12 cellular contexts compared by ENCODE assay signal in genomic region chr9:135063466-135063865, GRCh38. TPM values are rescaled to one million over a fixed set of nuclear protein-coding genes. Genes with fewer than 3 reads are reported as not detected.
A peak's percentile ranks its signal among the peaks of the same experiment; 100 is the strongest.
DNase-seq lines count a peak whose midpoint lies in the region; ATAC-seq, FAIRE-seq and TF ChIP-seq lines count a peak whose summit lies in the region.
"Not testable (repeated sequence)": the region's sequence is repeated elsewhere in the genome, so short reads cannot be mapped to it uniquely, and the experiment has no call there.
"Had no signal": no experiment of that assay in that cellular context is flagged by ENCODE, and none has a peak within 500 bp of the region (broad histone marks: within the 10 kb centered on the region; RNA-seq: fewer than 3 reads in every experiment).

No MANE protein-coding gene starts in this region.

- not testable (repeated sequence) for H3K27ac ChIP-seq in RWPE2 (ENCODE audit: poor library complexity, severe bottlenecking); endodermal cell (ENCODE audit: low read depth, low read length); kidney (ENCODE audit: low read depth in 2 of 2, low read length in 2 of 2); stomach; aorta (ENCODE audit: low read depth in 1 of 2, low read length in 2 of 2)

- intact Hi-C loops in kidney (cut with DNase I); stomach (cut with DNase I; ENCODE audit: low total_unique reads); aorta (cut with DNase I): not testable (repeated sequence)

- not testable (repeated sequence) for H3K4me3 ChIP-seq in BE2C (ENCODE audit: low read depth, low read length); RWPE2 (ENCODE audit: severe bottlenecking); endodermal cell (ENCODE audit: low read length); kidney (ENCODE audit: low read length in 2 of 2); stomach; aorta (ENCODE audit: low read length in 2 of 2)

- ATAC-seq in RWPE2 (ENCODE audit: low read depth); aorta (ENCODE audit: low FRiP score): not testable (repeated sequence)

- H3K27me3 ChIP-seq in BE2C; aorta (ENCODE audit: control insufficient read depth in 1 of 2, insufficient read depth in 2 of 2, low read length in 1 of 2): not testable (repeated sequence)
- H3K27me3 ChIP-seq in RWPE2 (ENCODE audit: insufficient read depth, poor library complexity, severe bottlenecking) = peaks cover 21% of the 10 kb centered on the region
- H3K27me3 ChIP-seq in endodermal cell (ENCODE audit: control insufficient read depth, insufficient read depth, low read length, poor library complexity, severe bottlenecking) = peaks cover 14% of the 10 kb centered on the region
- H3K27me3 ChIP-seq in stomach = peaks cover 0 to 85% (median 16%) of the 10 kb centered on the region in 3 donors

- not testable (repeated sequence) for H3K36me3 Mint-ChIP-seq in activated T-cell treated with anti-CD3 and anti-CD28 coated beads, Interleukin-2, amount 50 U/mL, for 24 hours (ENCODE audit: low read depth); endodermal cell (ENCODE audit: low read depth); osteocyte (ENCODE audit: unreplicated experiment)

- FAIRE-seq in kidney (lab: Jason Lieb, UNC) = not testable (repeated sequence)

- TF ChIP-seq CTCF in BE2C (IDR thresholded peaks at IDR 0.05; ENCODE audit: low read depth, low read length); RWPE2 (IDR thresholded peaks at IDR 0.05; ENCODE audit: poor library complexity, severe bottlenecking); endodermal cell (conservative IDR thresholded peaks at IDR 0.05); kidney (IDR thresholded peaks at IDR 0.05; ENCODE audit: borderline replicate concordance, extremely low read depth, insufficient read depth); osteocyte (IDR thresholded peaks at IDR 0.05); stomach (IDR thresholded peaks at IDR 0.05): not testable (repeated sequence)

- H3K9me3 Mint-ChIP-seq in activated T-cell treated with anti-CD3 and anti-CD28 coated beads, Interleukin-2, amount 50 U/mL, for 24 hours = peaks cover 17% of the 10 kb centered on the region
- peaks cover 38% of the 10 kb centered on the region for H3K9me3 Mint-ChIP-seq in endodermal cell
- not testable (repeated sequence) for H3K9me3 Mint-ChIP-seq in osteocyte (ENCODE audit: unreplicated experiment)

- not testable (repeated sequence) for H3K4me1 ChIP-seq in BE2C; RWPE2 (ENCODE audit: insufficient read depth, poor library complexity, severe bottlenecking); endodermal cell (ENCODE audit: control insufficient read depth, insufficient read depth, low read length); kidney (ENCODE audit: control insufficient read depth in 1 of 2, insufficient read depth in 1 of 2, low read depth in 1 of 2, low read length in 2 of 2); stomach; aorta (ENCODE audit: control insufficient read depth in 1 of 2, insufficient read depth in 2 of 2, low read length in 2 of 2)

- DNase-seq in BE2C (peak; percentile 1), RWPE2 (ENCODE audit: low spot score) (peak; percentile 11), endodermal cell (peak; percentile 10), kidney (peak; percentile 22), osteocyte (ENCODE audit: extremely low spot score, unreplicated experiment) (peak; percentile 66), stomach (peak; percentile 8), aorta (peak; percentile 4 to 28)
- peak; percentile 2 for DNase-seq in activated T-cell treated with anti-CD3 and anti-CD28 coated beads, Interleukin-2, amount 50 U/mL, for 24 hours

- not testable (repeated sequence) for TF ChIP-seq POLR2A in stomach (IDR thresholded peaks at IDR 0.05)

- H3K36me3 ChIP-seq in BE2C; RWPE2 (ENCODE audit: low read depth); endodermal cell (ENCODE audit: control insufficient read depth, insufficient read depth, low read length); kidney (ENCODE audit: control insufficient read depth in 1 of 2, insufficient read depth in 2 of 2, low read length in 2 of 2); stomach; aorta (ENCODE audit: control insufficient read depth in 1 of 2, insufficient read depth in 2 of 2, low read length in 1 of 2): not testable (repeated sequence)

- not testable (repeated sequence) for H3K9ac ChIP-seq in endodermal cell (ENCODE audit: extremely low read depth, low read length, poor library complexity, severe bottlenecking); kidney (ENCODE audit: low read length in 2 of 2)

- whole genome bisulfite sequencing in endodermal cell (ENCODE audit: insufficient coverage in 1 of 2, insufficient read length in 1 of 2), 2 experiments = 60 to 78% methylated on average over 2 to 4 of the region's 4 CpGs
- 54 to 91% (median 61%) methylated on average over 1 to 4 of the region's 4 CpGs for WGBS in stomach, 5 donors
- 57 to 69% methylated on average over 4 of the region's 4 CpGs for WGBS in aorta, 2 donors

- H3K27me3 Mint-ChIP-seq in activated T-cell treated with anti-CD3 and anti-CD28 coated beads, Interleukin-2, amount 50 U/mL, for 24 hours = peaks cover 36% of the 10 kb centered on the region
- H3K27me3 Mint-ChIP-seq in endodermal cell (ENCODE audit: insufficient read depth) (peaks cover 32% of the 10 kb centered on the region), osteocyte (ENCODE audit: unreplicated experiment) (peaks cover 17% of the 10 kb centered on the region)

- not testable (repeated sequence) for H3K27ac Mint-ChIP-seq in activated T-cell treated with anti-CD3 and anti-CD28 coated beads, Interleukin-2, amount 50 U/mL, for 24 hours; endodermal cell; osteocyte (ENCODE audit: unreplicated experiment)

- not testable (repeated sequence) for H3K4me1 Mint-ChIP-seq in activated T-cell treated with anti-CD3 and anti-CD28 coated beads, Interleukin-2, amount 50 U/mL, for 24 hours (ENCODE audit: low read depth); endodermal cell; osteocyte (ENCODE audit: unreplicated experiment)

- H3K4me3 Mint-ChIP-seq in activated T-cell treated with anti-CD3 and anti-CD28 coated beads, Interleukin-2, amount 50 U/mL, for 24 hours; endodermal cell; osteocyte (ENCODE audit: unreplicated experiment): not testable (repeated sequence)

- H3K9me3 ChIP-seq in BE2C; RWPE2 (ENCODE audit: severe bottlenecking); endodermal cell (ENCODE audit: control insufficient read depth, low read length); kidney (ENCODE audit: control insufficient read depth in 1 of 2, low read length in 2 of 2); aorta (ENCODE audit: control insufficient read depth, low read length): not testable (repeated sequence)
- peaks cover 0 to 19% (median 13%) of the 10 kb centered on the region in 4 donors for H3K9me3 ChIP-seq in stomach

- not testable (repeated sequence) for TF ChIP-seq EP300 in stomach (IDR thresholded peaks at IDR 0.05)

RNA-seq across cellular contexts. Expression of gene OLFM1, which starts 24.0 kb away (rescaled TPM):
- 298 TPM for polyA plus RNA-seq in BE2C (2012; ENCODE audit: insufficient read depth, insufficient read length, low read depth)
- 10 to 100 TPM; 11.0 to 23.2 TPM for total RNA-seq in endodermal cell
- polyA plus RNA-seq in endodermal cell (2013, experiment 1 of 2) = 55.6 TPM
- 51.7 TPM for polyA plus RNA-seq in endodermal cell (2013, experiment 2 of 2)
- 33.7 TPM for total RNA-seq in kidney
- polyA plus RNA-seq in kidney (ENCODE audit: insufficient read depth, low read depth, low replicate concordance) = 2.9 TPM
- total RNA-seq in osteocyte = 0.83 and 1.3 TPM in 2 replicates
- total RNA-seq in stomach = 10 to 100 TPM in 2 of 5 donors, 1 to 10 TPM in 1, under 1 TPM in 1, not detected in 1; 0.29 to 58.3 (median 8.1) TPM
- 10 to 100 TPM in 2 of 3 donors, 1 to 10 TPM in 1; 4.4 to 10.8 (median 10.5) TPM for polyA plus RNA-seq in stomach
- total RNA-seq in aorta = 10 to 100 TPM; 21.0 to 63.0 TPM
- polyA plus RNA-seq in aorta = 1 to 10 TPM; 3.5 to 8.6 TPM
- total RNA-seq: B cell; CD4-positive, alpha-beta T cell; CD8-positive, alpha-beta memory T cell; GM12878 had no signal
- polyA plus RNA-seq: CD8-positive, alpha-beta memory T cell; GM12878 had no signal

Comparison
In these comparisons a context has a peak if more than half of its experiments do, and no peak if none do; other contexts are left out.
1. DNase-seq: peak in every context shown above with its lines; median percentile 66 in osteocyte; 22 in kidney; 16 in aorta; 11 in RWPE2; 10 in endodermal cell; 8 in stomach; 2 in activated T-cell treated with anti-CD3 and anti-CD28 coated beads, Interleukin-2, amount 50 U/mL, for 24 hours; 1 in BE2C.